Comparison of ENCODE assay signal across 1 cellular context in genomic region chr2:9473985-9474360, GRCh38.
TF ChIP-seq lines count a peak whose summit lies in the region.

No MANE protein-coding gene starts in this region.

TF ChIP-seq in endothelial cell of umbilical vein, 7 proteins besides CTCF, POLR2A, EP300 and RAD21:
- TF ChIP-seq FOS (IDR thresholded peaks at IDR 0.05; ENCODE audit: borderline replicate concordance, insufficient read depth, low read length) (no peak), POLR2AphosphoS5 (IDR thresholded peaks at IDR 0.05; ENCODE audit: insufficient read depth, low read depth, low read length) (no peak), GATA2 (IDR thresholded peaks at IDR 0.05; ENCODE audit: insufficient read depth, insufficient read length, low read depth, low read length) (no peak), MAX (IDR thresholded peaks at IDR 0.05; ENCODE audit: insufficient read depth, insufficient read length) (no peak), MYC (IDR thresholded peaks at IDR 0.05; ENCODE audit: low read depth, low read length) (no peak), JUN (IDR thresholded peaks at IDR 0.05; ENCODE audit: borderline replicate concordance, insufficient read depth, insufficient read length, low read depth) (no peak), EZH2 (IDR thresholded peaks at IDR 0.05; ENCODE audit: borderline replicate concordance, low read depth, low read length, severe bottlenecking) (no peak)
